2 cellular contexts compared by ENCODE assay signal in genomic region chr7:117839507-117839906, GRCh38.
TF ChIP-seq lines count a peak whose summit lies in the region.

No MANE protein-coding gene starts in this region.

TF ChIP-seq in GM12878, 131 proteins besides CTCF, POLR2A, EP300 and RAD21 (continued from another document):
- TF ChIP-seq, protein P1, sequence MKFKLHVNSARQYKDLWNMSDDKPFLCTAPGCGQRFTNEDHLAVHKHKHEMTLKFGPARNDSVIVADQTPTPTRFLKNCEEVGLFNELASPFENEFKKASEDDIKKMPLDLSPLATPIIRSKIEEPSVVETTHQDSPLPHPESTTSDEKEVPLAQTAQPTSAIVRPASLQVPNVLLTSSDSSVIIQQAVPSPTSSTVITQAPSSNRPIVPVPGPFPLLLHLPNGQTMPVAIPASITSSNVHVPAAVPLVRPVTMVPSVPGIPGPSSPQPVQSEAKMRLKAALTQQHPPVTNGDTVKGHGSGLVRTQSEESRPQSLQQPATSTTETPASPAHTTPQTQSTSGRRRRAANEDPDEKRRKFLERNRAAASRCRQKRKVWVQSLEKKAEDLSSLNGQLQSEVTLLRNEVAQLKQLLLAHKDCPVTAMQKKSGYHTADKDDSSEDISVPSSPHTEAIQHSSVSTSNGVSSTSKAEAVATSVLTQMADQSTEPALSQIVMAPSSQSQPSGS (IDR thresholded peaks at IDR 0.05; ENCODE audit: low read length): no peak
- TF ChIP-seq BHLHE40 (IDR thresholded peaks at IDR 0.05; ENCODE audit: borderline replicate concordance in 1 of 2, low read depth in 2 of 2, low read length in 1 of 2): no peak
- TF ChIP-seq CBFB (IDR thresholded peaks at IDR 0.05; ENCODE audit: low read depth): no peak
- no peak for TF ChIP-seq CHD1 (IDR thresholded peaks at IDR 0.05; ENCODE audit: low read depth, low read length)
- no peak for TF ChIP-seq IRF5 (IDR thresholded peaks at IDR 0.05; ENCODE audit: borderline replicate concordance)
- TF ChIP-seq, protein P2, sequence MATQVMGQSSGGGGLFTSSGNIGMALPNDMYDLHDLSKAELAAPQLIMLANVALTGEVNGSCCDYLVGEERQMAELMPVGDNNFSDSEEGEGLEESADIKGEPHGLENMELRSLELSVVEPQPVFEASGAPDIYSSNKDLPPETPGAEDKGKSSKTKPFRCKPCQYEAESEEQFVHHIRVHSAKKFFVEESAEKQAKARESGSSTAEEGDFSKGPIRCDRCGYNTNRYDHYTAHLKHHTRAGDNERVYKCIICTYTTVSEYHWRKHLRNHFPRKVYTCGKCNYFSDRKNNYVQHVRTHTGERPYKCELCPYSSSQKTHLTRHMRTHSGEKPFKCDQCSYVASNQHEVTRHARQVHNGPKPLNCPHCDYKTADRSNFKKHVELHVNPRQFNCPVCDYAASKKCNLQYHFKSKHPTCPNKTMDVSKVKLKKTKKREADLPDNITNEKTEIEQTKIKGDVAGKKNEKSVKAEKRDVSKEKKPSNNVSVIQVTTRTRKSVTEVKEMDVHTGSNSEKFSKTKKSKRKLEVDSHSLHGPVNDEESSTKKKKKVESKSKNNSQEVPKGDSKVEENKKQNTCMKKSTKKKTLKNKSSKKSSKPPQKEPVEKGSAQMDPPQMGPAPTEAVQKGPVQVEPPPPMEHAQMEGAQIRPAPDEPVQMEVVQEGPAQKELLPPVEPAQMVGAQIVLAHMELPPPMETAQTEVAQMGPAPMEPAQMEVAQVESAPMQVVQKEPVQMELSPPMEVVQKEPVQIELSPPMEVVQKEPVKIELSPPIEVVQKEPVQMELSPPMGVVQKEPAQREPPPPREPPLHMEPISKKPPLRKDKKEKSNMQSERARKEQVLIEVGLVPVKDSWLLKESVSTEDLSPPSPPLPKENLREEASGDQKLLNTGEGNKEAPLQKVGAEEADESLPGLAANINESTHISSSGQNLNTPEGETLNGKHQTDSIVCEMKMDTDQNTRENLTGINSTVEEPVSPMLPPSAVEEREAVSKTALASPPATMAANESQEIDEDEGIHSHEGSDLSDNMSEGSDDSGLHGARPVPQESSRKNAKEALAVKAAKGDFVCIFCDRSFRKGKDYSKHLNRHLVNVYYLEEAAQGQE (IDR thresholded peaks at IDR 0.05; ENCODE audit: low read depth, low read length): no peak
- TF ChIP-seq MTA3 (IDR thresholded peaks at IDR 0.05; ENCODE audit: borderline replicate concordance, low read length): no peak
- TF ChIP-seq ZNF207 (IDR thresholded peaks at IDR 0.05; ENCODE audit: borderline replicate concordance): no peak
- no peak for TF ChIP-seq EED (IDR thresholded peaks at IDR 0.05; ENCODE audit: low read depth)
- no peak for TF ChIP-seq MAX (IDR thresholded peaks at IDR 0.05; ENCODE audit: low read depth, low read length)
- TF ChIP-seq SP1 (IDR thresholded peaks at IDR 0.05; ENCODE audit: low read depth, low read length): no peak
- no peak for TF ChIP-seq TBL1XR1 (IDR thresholded peaks at IDR 0.05; ENCODE audit: low read depth, low read length)
- TF ChIP-seq RCOR1 (conservative IDR thresholded peaks at IDR 0.05; ENCODE audit: low read depth, low read length): no peak
- TF ChIP-seq RELB (IDR thresholded peaks at IDR 0.05; ENCODE audit: low read depth): no peak
- no peak for TF ChIP-seq FOXK2 (IDR thresholded peaks at IDR 0.05)
- no peak for TF ChIP-seq SIX5 (IDR thresholded peaks at IDR 0.05; ENCODE audit: low read depth, low read length, severe bottlenecking)
- TF ChIP-seq GABPA (IDR thresholded peaks at IDR 0.05; ENCODE audit: low read depth): no peak

TF ChIP-seq in HEK293T, 16 proteins besides CTCF, POLR2A, EP300 and RAD21 (continued from another document):
- TF ChIP-seq PKNOX1 (IDR thresholded peaks at IDR 0.05): no peak
- TF ChIP-seq FOXM1 (IDR thresholded peaks at IDR 0.05; ENCODE audit: borderline replicate concordance): no peak
- no peak for TF ChIP-seq FOXA1 (IDR thresholded peaks at IDR 0.05)
- no peak for TF ChIP-seq ARNT (IDR thresholded peaks at IDR 0.05)
- no peak for TF ChIP-seq HDGF (IDR thresholded peaks at IDR 0.05; ENCODE audit: borderline replicate concordance)
- no peak for TF ChIP-seq CTBP1 (IDR thresholded peaks at IDR 0.05; ENCODE audit: borderline replicate concordance)
- no peak for TF ChIP-seq FOXK2 (IDR thresholded peaks at IDR 0.05)
- no peak for TF ChIP-seq SUZ12 (IDR thresholded peaks at IDR 0.05)
- no peak for TF ChIP-seq L3MBTL2 (conservative IDR thresholded peaks at IDR 0.05)
- TF ChIP-seq LEF1 (IDR thresholded peaks at IDR 0.05; ENCODE audit: borderline replicate concordance): no peak
- no peak for TF ChIP-seq SP1 (IDR thresholded peaks at IDR 0.05)
